ENCODE assay signal across 13 cellular contexts in genomic region chr15:82922737-82923136, GRCh38. TPM values are rescaled to one million over a fixed set of nuclear protein-coding genes. Genes with fewer than 3 reads are reported as not detected.
DNase-seq lines count a peak whose midpoint lies in the region; ATAC-seq and TF ChIP-seq lines count a peak whose summit lies in the region.
"Had no signal": no experiment of that assay in that cellular context is flagged by ENCODE, and none has a peak within 500 bp of the region (broad histone marks: within the 10 kb centered on the region; RNA-seq: fewer than 3 reads in every experiment).

No MANE protein-coding gene starts in this region.

- H3K27ac ChIP-seq in VCaP (peak overlapping the region; percentile 100), liver (ENCODE audit: low read depth in 1 of 2, low read length in 2 of 2) (peak overlapping the region in 1 of 2 donors; percentile 9), psoas muscle (peak overlapping the region; percentile 55), aorta (ENCODE audit: low read depth in 1 of 2, low read length in 2 of 2) (no peak overlapping the region)

- H3K4me1 ChIP-seq in liver (ENCODE audit: control insufficient read depth in 4 of 4, insufficient read depth in 4 of 4, low read length in 3 of 4) (peaks cover 8 to 48% (median 21%) of the 10 kb centered on the region in 4 donors), psoas muscle (peaks cover 44% of the 10 kb centered on the region), aorta (ENCODE audit: control insufficient read depth in 1 of 2, insufficient read depth in 2 of 2, low read length in 2 of 2) (no peaks in the 10 kb centered on the region)

- no peak for TF ChIP-seq RAD21 in liver (IDR thresholded peaks at IDR 0.05)

- POLR2A ChIA-PET in GM10248 (lab: Yijun Ruan, JAX) = no interaction called here

- ATAC-seq in psoas muscle (no peak), aorta (ENCODE audit: low FRiP score) (peak; percentile 19), GM21717 (IDR thresholded peaks at IDR 0.05; ENCODE audit: unreplicated experiment) (no peak)
- ATAC-seq: CD8-positive, alpha-beta T cell; GM12878 had no signal

- H3K9ac ChIP-seq in liver (ENCODE audit: low read depth in 1 of 2, low read length in 2 of 2) = no peak overlapping the region

- DNase-seq in psoas muscle (no peak), aorta (no peak), DMS 273 (lab: John Stamatoyannopoulos, UW; ENCODE audit: unreplicated experiment) (no peak), GM10248 (ENCODE audit: extremely low spot score) (no peak)
- DNase-seq: C1 segment of cervical spinal cord; CD8-positive, alpha-beta T cell; COR-L47; HFFc6 had no signal

- intact Hi-C loops in psoas muscle (cut with DNase I) (no loop called here), aorta (cut with DNase I) (no loop called here)

- WGBS in liver = 82% methylated on average over 4 of the region's 4 CpGs
- 85 to 90% (median 88%) methylated on average over 4 of the region's 4 CpGs for WGBS in psoas muscle, 3 donors
- 91 to 92% methylated on average over 4 of the region's 4 CpGs for WGBS in aorta, 2 donors

- CTCF ChIA-PET in GM10248 (lab: Yijun Ruan, JAX) = interaction anchor here (1.1 to 1.5 kb wide), 3 partner anchors 12 to 73 kb away, joined by 3 to 5 read pairs (median 4); no protein-coding TSS in a partner anchor

- H3K9me3 ChIP-seq in liver (ENCODE audit: control insufficient read depth in 4 of 4, low read length in 3 of 4) (no peaks in the 10 kb centered on the region), psoas muscle (no peaks in the 10 kb centered on the region), aorta (ENCODE audit: control insufficient read depth, low read length) (no peaks in the 10 kb centered on the region)
- H3K9me3 ChIP-seq: HAP-1 had no signal

- no peak overlapping the region for H3K4me3 ChIP-seq in liver (ENCODE audit: low read depth in 1 of 3, low read length in 3 of 3)
- no peak overlapping the region for H3K4me3 ChIP-seq in psoas muscle
- no peak overlapping the region for H3K4me3 ChIP-seq in aorta (ENCODE audit: low read length in 2 of 2)
- H3K4me3 ChIP-seq: GM12878, HAP-1 had no signal

- H3K36me3 ChIP-seq in liver (ENCODE audit: control insufficient read depth in 4 of 4, insufficient read depth in 3 of 4, low read depth in 1 of 4, low read length in 3 of 4) (no peaks in the 10 kb centered on the region), psoas muscle (ENCODE audit: insufficient read depth in 1 of 2, low read depth in 1 of 2) (no peaks in the 10 kb centered on the region), aorta (ENCODE audit: control insufficient read depth in 1 of 2, insufficient read depth in 2 of 2, low read length in 1 of 2) (no peaks in the 10 kb centered on the region)
- H3K36me3 ChIP-seq: HAP-1 had no signal

- no peaks in the 10 kb centered on the region for H3K27me3 ChIP-seq in liver (ENCODE audit: control insufficient read depth in 4 of 4, insufficient read depth in 4 of 4, low read length in 3 of 4)
- no peaks in the 10 kb centered on the region for H3K27me3 ChIP-seq in psoas muscle (ENCODE audit: insufficient read depth in 3 of 3, low read length in 2 of 3)
- H3K27me3 ChIP-seq in aorta (ENCODE audit: control insufficient read depth in 1 of 2, insufficient read depth in 2 of 2, low read length in 1 of 2) = no peaks in the 10 kb centered on the region

- TF ChIP-seq CTCF in VCaP (conservative IDR thresholded peaks at IDR 0.05) (no peak), liver (IDR thresholded peaks at IDR 0.05; ENCODE audit: low read depth, low read length, missing input control) (no peak), psoas muscle (IDR thresholded peaks at IDR 0.05) (no peak), GM10248 (IDR thresholded peaks at IDR 0.05; ENCODE audit: control extremely low read depth, extremely low read depth, low read depth, missing control alignments) (no peak)

TF ChIP-seq in liver, 16 proteins besides CTCF, POLR2A, EP300 and RAD21:
- TF ChIP-seq, protein P1, sequence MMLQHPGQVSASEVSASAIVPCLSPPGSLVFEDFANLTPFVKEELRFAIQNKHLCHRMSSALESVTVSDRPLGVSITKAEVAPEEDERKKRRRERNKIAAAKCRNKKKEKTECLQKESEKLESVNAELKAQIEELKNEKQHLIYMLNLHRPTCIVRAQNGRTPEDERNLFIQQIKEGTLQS (IDR thresholded peaks at IDR 0.05) = no peak
- TF ChIP-seq HNF4A (conservative IDR thresholded peaks at IDR 0.05) = peak; percentile 63 to 66
- TF ChIP-seq YY1 (IDR thresholded peaks at IDR 0.05) = no peak
- TF ChIP-seq RXRA (IDR thresholded peaks at IDR 0.05) = peak in 1 of 2 donors; percentile 8
- TF ChIP-seq FOXA1 (IDR thresholded peaks at IDR 0.05) = no peak

RNA-seq across cellular contexts. Expression of gene HOMER2, which starts 29.8 kb away (rescaled TPM):
- total RNA-seq in liver (10 to 100 TPM in 1 of 2 donors, 1 to 10 TPM in 1; 4.3 to 62.0 TPM), psoas muscle (100 to 1,000 TPM in 2 of 4 donors, 10 to 100 TPM in 2; 53.9 to 119 (median 92.3) TPM), aorta (1 to 10 TPM; 2.3 to 7.1 TPM)
- polyA plus RNA-seq in liver (10 to 100 TPM; 22.1 to 25.0 TPM), psoas muscle (10 to 100 TPM; 27.2 to 38.3 (median 36.7) TPM), aorta (1 to 10 TPM in 1 of 2 donors, under 1 TPM in 1; 0.50 to 2.4 TPM)

Comparison
In these comparisons a context has a peak if more than half of its experiments do, and no peak if none do; other contexts are left out.
1. H3K27ac ChIP-seq: peak in VCaP (single experiment) and psoas muscle (single experiment); none in aorta (0 of 2).